ENCODE assay signal across 1 cellular context in genomic region chr12:51592034-51592705, GRCh38.
TF ChIP-seq lines count a peak whose summit lies in the region.

No MANE protein-coding gene starts in this region.

TF ChIP-seq in SK-N-SH, 30 proteins besides CTCF, POLR2A, EP300 and RAD21 (continued from another document):
- TF ChIP-seq ZBTB33 (IDR thresholded peaks at IDR 0.05; ENCODE audit: borderline replicate concordance, low read depth) (no peak), NRF1 (IDR thresholded peaks at IDR 0.05; ENCODE audit: low read depth, low read length) (no peak), NFIC (IDR thresholded peaks at IDR 0.05; ENCODE audit: borderline replicate concordance) (peak; percentile 28; the same call in 1 of the 2 replicates), FOXM1 (IDR thresholded peaks at IDR 0.05; ENCODE audit: low read depth) (no peak; the same call in 1 of the 2 replicates), GABPA (IDR thresholded peaks at IDR 0.05; ENCODE audit: low read depth) (no peak), FOSL2 (IDR thresholded peaks at IDR 0.05; ENCODE audit: borderline replicate concordance, low read depth) (peak; percentile 76; the same call in 1 of the 2 replicates), USF1 (IDR thresholded peaks at IDR 0.05; ENCODE audit: borderline replicate concordance, low read depth) (no peak), IRF3 (IDR thresholded peaks at IDR 0.05; ENCODE audit: low read depth, low read length) (no peak), RXRA (IDR thresholded peaks at IDR 0.05; ENCODE audit: borderline replicate concordance, low read depth) (no peak), EZH2phosphoT487 (IDR thresholded peaks at IDR 0.05; ENCODE audit: borderline replicate concordance, low read depth) (no peak), PBX3 (IDR thresholded peaks at IDR 0.05) (peak; percentile 86), TAF1 (IDR thresholded peaks at IDR 0.05; ENCODE audit: borderline replicate concordance, low read depth, low read length) (no peak), SIN3A (IDR thresholded peaks at IDR 0.05; ENCODE audit: borderline replicate concordance, low read depth, low read length) (peak; percentile 20; the same call in 1 of the 2 replicates), FOXJ3 (CRISPR knock-in tag; IDR thresholded peaks at IDR 0.05) (no peak), POLR2AphosphoS5 (IDR thresholded peaks at IDR 0.05; ENCODE audit: low read depth, low read length) (peak; percentile 72; the same call in 1 of the 2 replicates), GATA2 (CRISPR knock-in tag; IDR thresholded peaks at IDR 0.05) (no peak), ELF1 (IDR thresholded peaks at IDR 0.05) (no peak), TEAD4 (IDR thresholded peaks at IDR 0.05; ENCODE audit: borderline replicate concordance, insufficient read depth) (peak; percentile 64; the same call in 1 of the 2 replicates), MEF2A (IDR thresholded peaks at IDR 0.05; ENCODE audit: borderline replicate concordance, low read depth) (no peak), MXI1 (IDR thresholded peaks at IDR 0.05; ENCODE audit: low read depth, low read length) (no peak), MAX (IDR thresholded peaks at IDR 0.05; ENCODE audit: low read depth) (peak; percentile 67), USF2 (IDR thresholded peaks at IDR 0.05; ENCODE audit: borderline replicate concordance, low read depth, low read length) (no peak), RFX5 (IDR thresholded peaks at IDR 0.05; ENCODE audit: low read length) (no peak), JUND (IDR thresholded peaks at IDR 0.05) (peak; percentile 77), RCOR1 (IDR thresholded peaks at IDR 0.05; ENCODE audit: low read length) (no peak), TCF12 (IDR thresholded peaks at IDR 0.05) (peak; percentile 90)
